ENCODE assay signal across 1 cellular context in genomic region chr15:40451497-40452158, GRCh38.
TF ChIP-seq lines count a peak whose summit lies in the region.

No MANE protein-coding gene starts in this region.

TF ChIP-seq in HepG2, 621 proteins besides CTCF, POLR2A, EP300 and RAD21 (continued from another document and continues in another):
- TF ChIP-seq USF2 (IDR thresholded peaks at IDR 0.05; ENCODE audit: low read depth, low read length) (no peak), USF2 (CRISPR knock-in tag; IDR thresholded peaks at IDR 0.05; ENCODE audit: borderline replicate concordance) (no peak), EZH2 (conservative IDR thresholded peaks at IDR 0.05; ENCODE audit: low read depth, low read length) (no peak), FOXC1 (CRISPR knock-in tag; IDR thresholded peaks at IDR 0.05; ENCODE audit: borderline replicate concordance) (no peak), ZNF225 (CRISPR knock-in tag; IDR thresholded peaks at IDR 0.05) (no peak), TFDP2 (CRISPR knock-in tag; IDR thresholded peaks at IDR 0.05) (no peak), RCOR2 (CRISPR knock-in tag; IDR thresholded peaks at IDR 0.05) (no peak), SAFB2 (CRISPR knock-in tag; IDR thresholded peaks at IDR 0.05; ENCODE audit: borderline replicate concordance, low read depth) (no peak), THAP8 (CRISPR knock-in tag; IDR thresholded peaks at IDR 0.05; ENCODE audit: borderline replicate concordance) (no peak), ARID4A (CRISPR knock-in tag; IDR thresholded peaks at IDR 0.05; ENCODE audit: borderline replicate concordance) (no peak), TBX2 (CRISPR knock-in tag; IDR thresholded peaks at IDR 0.05; ENCODE audit: borderline replicate concordance) (no peak), ZNF292 (CRISPR knock-in tag; IDR thresholded peaks at IDR 0.05; ENCODE audit: borderline replicate concordance, low read depth) (0 out of 2 replicates have a peak, but pooled peaks have one; percentile 21), ZBTB8A (CRISPR knock-in tag; IDR thresholded peaks at IDR 0.05; ENCODE audit: borderline replicate concordance, low read depth) (no peak), HNF4G (IDR thresholded peaks at IDR 0.05; ENCODE audit: borderline replicate concordance, low read depth, low read length) (peak; percentile 54; the same call in 1 of the 2 replicates), HNF4G (CRISPR knock-in tag; IDR thresholded peaks at IDR 0.05; ENCODE audit: borderline replicate concordance, low read depth) (0 out of 2 replicates have a peak, but pooled peaks have one; percentile 55), DPF2 (CRISPR knock-in tag; IDR thresholded peaks at IDR 0.05; ENCODE audit: borderline replicate concordance, low read depth) (0 out of 2 replicates have a peak, but pooled peaks have one; percentile 13), ZNF646 (CRISPR knock-in tag; IDR thresholded peaks at IDR 0.05) (no peak), ZNF574 (CRISPR knock-in tag; IDR thresholded peaks at IDR 0.05) (0 out of 2 replicates have a peak, but pooled peaks have one; percentile 22), TGIF2 (CRISPR knock-in tag; IDR thresholded peaks at IDR 0.05) (no peak), PBX2 (CRISPR knock-in tag; IDR thresholded peaks at IDR 0.05) (no peak), TFAP4 (IDR thresholded peaks at IDR 0.05; ENCODE audit: borderline replicate concordance, low read depth) (no peak), PAX8 (CRISPR knock-in tag; IDR thresholded peaks at IDR 0.05; ENCODE audit: borderline replicate concordance) (no peak), ZNF576 (CRISPR knock-in tag; IDR thresholded peaks at IDR 0.05) (no peak), ZNF740 (CRISPR knock-in tag; IDR thresholded peaks at IDR 0.05) (peak; percentile 93), FOXJ3 (CRISPR knock-in tag; IDR thresholded peaks at IDR 0.05; ENCODE audit: borderline replicate concordance) (no peak), ZNF841 (CRISPR knock-in tag; IDR thresholded peaks at IDR 0.05; ENCODE audit: borderline replicate concordance) (no peak), MYC (CRISPR knock-in tag; IDR thresholded peaks at IDR 0.05; ENCODE audit: borderline replicate concordance) (peak; percentile 54; the same call in 1 of the 2 replicates), HHEX (CRISPR knock-in tag; IDR thresholded peaks at IDR 0.05) (no peak), ZNF451 (CRISPR knock-in tag; IDR thresholded peaks at IDR 0.05) (0 out of 2 replicates have a peak, but pooled peaks have one; percentile 9), ZSCAN20 (CRISPR knock-in tag; IDR thresholded peaks at IDR 0.05; ENCODE audit: borderline replicate concordance) (peak; percentile 99), HOXA7 (CRISPR knock-in tag; IDR thresholded peaks at IDR 0.05) (no peak), ZNF143 (CRISPR knock-in tag; IDR thresholded peaks at IDR 0.05) (no peak), NFE2L1 (CRISPR knock-in tag; IDR thresholded peaks at IDR 0.05; ENCODE audit: borderline replicate concordance) (no peak), ZNF432 (CRISPR knock-in tag; IDR thresholded peaks at IDR 0.05; ENCODE audit: borderline replicate concordance) (no peak), E2F2 (CRISPR knock-in tag; IDR thresholded peaks at IDR 0.05; ENCODE audit: borderline replicate concordance) (no peak), ZFY (CRISPR knock-in tag; IDR thresholded peaks at IDR 0.05) (no peak)
